ENCODE assay signal across 16 cellular contexts in genomic region chr20:10357061-10357708, GRCh38.
"Had no signal": no experiment of that assay in that cellular context is flagged by ENCODE, and none has a peak within 500 bp of the region (broad histone marks: within the 10 kb centered on the region; RNA-seq: fewer than 3 reads in every experiment).

No MANE protein-coding gene starts in this region.

- H3K4me1 Mint-ChIP-seq: activated naive CD4-positive, alpha-beta T cell treated with anti-CD3 and anti-CD28 coated beads, Interleukin-2, amount 50 U/mL, for 24 hours had no signal

- H3K4me3 Mint-ChIP-seq: activated naive CD4-positive, alpha-beta T cell treated with anti-CD3 and anti-CD28 coated beads, Interleukin-2, amount 50 U/mL, for 24 hours; stimulated activated naive B cell treated with anti-CD40 and anti-IgM and Interleukin-4, amounts not matched to agents 10 μg/mL and 1 μg/mL and 100 μg/mL, for 72 hours; T-cell had no signal

- H3K27ac Mint-ChIP-seq: activated naive CD4-positive, alpha-beta T cell treated with anti-CD3 and anti-CD28 coated beads, Interleukin-2, amount 50 U/mL, for 24 hours; stimulated activated naive B cell treated with anti-CD40 and anti-IgM and Interleukin-4, amounts not matched to agents 10 μg/mL and 1 μg/mL and 100 μg/mL, for 72 hours; T-cell had no signal

- DNase-seq: activated CD4-positive, alpha-beta T cell treated with anti-CD3 and anti-CD28 coated beads, Interleukin-2, amount 50 U/mL, for 4 hours; activated effector memory CD4-positive, alpha-beta T cell treated with Interleukin-2 at 50 U/mL for 16 hours; activated T-cell treated with anti-CD3 and anti-CD28 coated beads, Interleukin-2, amount 50 U/mL, for 1 hour; adrenal gland; caudate nucleus; hippocampal formation; kidney; midbrain; retina; stimulated activated CD4-positive, alpha-beta T cell treated with anti-CD3 and anti-CD28 coated beads, Interleukin-2, amount 100 ng/mL, for 48 hours; stimulated activated naive B cell treated with anti-CD40 and anti-IgM and Interleukin-4, amounts not matched to agents 10 μg/mL and 1 μg/mL and 100 μg/mL, for 72 hours; T-cell; T-helper 9 cell; tibial artery had no signal

- H3K9me3 Mint-ChIP-seq: activated naive CD4-positive, alpha-beta T cell treated with anti-CD3 and anti-CD28 coated beads, Interleukin-2, amount 50 U/mL, for 24 hours; T-cell had no signal

- ATAC-seq: activated CD4-positive, CD25-positive, alpha-beta regulatory T cell treated with anti-CD3 and anti-CD28 coated beads, Interleukin-2, amount 50 U/mL, for 24 hours; stimulated activated naive B cell treated with anti-CD40 and anti-IgM and Interleukin-4, amounts not matched to agents 10 μg/mL and 1 μg/mL and 100 μg/mL, for 72 hours; T-cell had no signal

- H3K36me3 Mint-ChIP-seq: activated naive CD4-positive, alpha-beta T cell treated with anti-CD3 and anti-CD28 coated beads, Interleukin-2, amount 50 U/mL, for 24 hours; T-cell had no signal
